In genomic region chr2:233208382-233209116, GRCh38 we compare ENCODE assay signal across 12 cellular contexts. TPM values are rescaled to one million over a fixed set of nuclear protein-coding genes. Genes with fewer than 3 reads are reported as not detected.
DNase-seq lines count a peak whose midpoint lies in the region; ATAC-seq and TF ChIP-seq lines count a peak whose summit lies in the region.
"Had no signal": no experiment of that assay in that cellular context is flagged by ENCODE, and none has a peak within 500 bp of the region (broad histone marks: within the 10 kb centered on the region; RNA-seq: fewer than 3 reads in every experiment).

No MANE protein-coding gene starts in this region.

- no peak overlapping the region for H3K4ac ChIP-seq in mesenchymal stem cell (ENCODE audit: low read depth in 1 of 2, low read length in 2 of 2)

- no peaks in the 10 kb centered on the region for H3K27me3 Mint-ChIP-seq in activated T-helper 1 cell treated with anti-CD3 and anti-CD28 coated beads, Interleukin-12 subunit alpha, Interleukin-12 subunit beta, Interleukin-2, Interleukin-4 antibody, amounts not matched to agents 30 ng/mL and 10 ng/mL and 1 ng/mL, durations not matched to agents 14 hours and 24 hours and 36 hours (ENCODE audit: insufficient read depth)

- peak overlapping the region in 2 of 11 experiments; percentile 23 to 33; a peak in 2 of 22 replicates for H3K9ac ChIP-seq in BLaER1 treated with 17β-estradiol and CSF1 and Interleukin-3, amounts not matched to agents 10 nM and 100 nM
- H3K9ac ChIP-seq in mesenchymal stem cell (ENCODE audit: low read length), result no peak overlapping the region

- peak overlapping the region in 9 of 11 experiments; percentile 4 to 58 (median 32); a peak in 12 of 22 replicates for H3K27ac ChIP-seq in BLaER1 treated with 17β-estradiol and CSF1 and Interleukin-3, amounts not matched to agents 10 nM and 100 nM
- no peak overlapping the region for H3K27ac ChIP-seq in mesenchymal stem cell (ENCODE audit: low read length, poor library complexity, severe bottlenecking)
- no peak overlapping the region for H3K27ac ChIP-seq in tibial artery
- H3K27ac ChIP-seq: C4-2B, pancreas had no signal

- peaks cover 44 to 78% (median 57%) of the 10 kb centered on the region in 11 experiments for H3K36me3 ChIP-seq in BLaER1 treated with 17β-estradiol and CSF1 and Interleukin-3, amounts not matched to agents 10 nM and 100 nM
- H3K36me3 ChIP-seq in H7 (replicated peaks; ENCODE audit: control insufficient read depth, insufficient read depth, low read length), result no peaks in the 10 kb centered on the region
- H3K36me3 ChIP-seq in mesenchymal stem cell (ENCODE audit: control insufficient read depth in 1 of 2, insufficient read depth in 2 of 2, low read depth in 1 of 2, low read length in 2 of 2), result no peaks in the 10 kb centered on the region
- H3K36me3 ChIP-seq in tibial artery, result no peaks in the 10 kb centered on the region
- H3K36me3 ChIP-seq: pancreas had no signal

- H2AFZ ChIP-seq in mesenchymal stem cell (ENCODE audit: low read depth, low read length), result no peak overlapping the region

- H3K79me1 ChIP-seq in mesenchymal stem cell (replicated peaks; ENCODE audit: low read length, poor library complexity, severe bottlenecking), result no peaks in the 10 kb centered on the region

- no peak overlapping the region for H4K8ac ChIP-seq in mesenchymal stem cell (ENCODE audit: low read length)

- H4K91ac ChIP-seq in mesenchymal stem cell (ENCODE audit: low read length), result no peak overlapping the region

- H3K9me3 Mint-ChIP-seq in activated T-helper 1 cell treated with anti-CD3 and anti-CD28 coated beads, Interleukin-12 subunit alpha, Interleukin-12 subunit beta, Interleukin-2, Interleukin-4 antibody, amounts not matched to agents 30 ng/mL and 10 ng/mL and 1 ng/mL, durations not matched to agents 14 hours and 24 hours and 36 hours, result no peaks in the 10 kb centered on the region

- peak overlapping the region; percentile 18 for H3K27ac Mint-ChIP-seq in activated T-helper 1 cell treated with anti-CD3 and anti-CD28 coated beads, Interleukin-12 subunit alpha, Interleukin-12 subunit beta, Interleukin-2, Interleukin-4 antibody, amounts not matched to agents 30 ng/mL and 10 ng/mL and 1 ng/mL, durations not matched to agents 14 hours and 24 hours and 36 hours

- H3K4me3 ChIP-seq in BLaER1 treated with 17β-estradiol and CSF1 and Interleukin-3, amounts not matched to agents 10 nM and 100 nM, result no peak overlapping the region
- H3K4me3 ChIP-seq in H7 (ENCODE audit: insufficient read depth, low read depth, low read length) (no peak overlapping the region), mesenchymal stem cell (ENCODE audit: insufficient read depth in 1 of 2, low read depth in 1 of 2, low read length in 2 of 2) (no peak overlapping the region), tibial artery (no peak overlapping the region)
- H3K4me3 ChIP-seq: pancreas had no signal

- peaks cover 0 to 6% (median 0%) of the 10 kb centered on the region in 11 experiments; a peak in 2 of 22 replicates for H3K9me3 ChIP-seq in BLaER1 treated with 17β-estradiol and CSF1 and Interleukin-3, amounts not matched to agents 10 nM and 100 nM (replicated peaks in 1 of 11)
- H3K9me3 ChIP-seq in mesenchymal stem cell (ENCODE audit: control insufficient read depth, low read length) (peaks cover 4% of the 10 kb centered on the region), tibial artery (no peaks in the 10 kb centered on the region)
- H3K9me3 ChIP-seq: pancreas had no signal

- no peak overlapping the region for H2BK120ac ChIP-seq in mesenchymal stem cell (ENCODE audit: low read depth, low read length)

- H2BK15ac ChIP-seq in mesenchymal stem cell (ENCODE audit: low read depth, poor library complexity, severe bottlenecking), result no peak overlapping the region

- peaks cover 21 to 54% (median 38%) of the 10 kb centered on the region in 10 experiments for H3K4me1 ChIP-seq in BLaER1 treated with 17β-estradiol and CSF1 and Interleukin-3, amounts not matched to agents 10 nM and 100 nM
- H3K4me1 ChIP-seq in mesenchymal stem cell (ENCODE audit: control insufficient read depth, insufficient read depth, low read depth, low read length) (peaks cover 33% of the 10 kb centered on the region), tibial artery (peaks cover 0 to 40% (median 19%) of the 10 kb centered on the region in 4 donors)
- H3K4me1 ChIP-seq: pancreas had no signal

- peaks cover 5% of the 10 kb centered on the region for H3K4me1 Mint-ChIP-seq in activated T-helper 1 cell treated with anti-CD3 and anti-CD28 coated beads, Interleukin-12 subunit alpha, Interleukin-12 subunit beta, Interleukin-2, Interleukin-4 antibody, amounts not matched to agents 30 ng/mL and 10 ng/mL and 1 ng/mL, durations not matched to agents 14 hours and 24 hours and 36 hours (ENCODE audit: low read depth)

- DNase-seq in H7 (peak; percentile 52), mesenchymal stem cell (no peak), Right ventricle myocardium superior (no peak), tibial artery (no peak), NCI-H128 (lab: John Stamatoyannopoulos, UW; ENCODE audit: unreplicated experiment) (no peak), H4 (ENCODE audit: low spot score) (no peak)
- no peak for DNase-seq in activated T-helper 1 cell treated with anti-CD3 and anti-CD28 coated beads, Interleukin-12 subunit alpha, Interleukin-12 subunit beta, Interleukin-2, Interleukin-4 antibody, amounts not matched to agents 30 ng/mL and 10 ng/mL and 1 ng/mL, durations not matched to agents 14 hours and 24 hours and 36 hours (ENCODE audit: low spot score)
- DNase-seq: activated gamma-delta T cell treated with Interleukin-2 at 50 U/mL for 16 hours, NCI-H748 treated with DMSO at 0.1 percent for 48 hours, pancreas had no signal

- H2BK5ac ChIP-seq in mesenchymal stem cell (ENCODE audit: low read depth, low read length, poor library complexity, severe bottlenecking), result no peak overlapping the region

- H3K27me3 ChIP-seq in BLaER1 treated with 17β-estradiol and CSF1 and Interleukin-3, amounts not matched to agents 10 nM and 100 nM, result no peaks in the 10 kb centered on the region
- no peaks in the 10 kb centered on the region for H3K27me3 ChIP-seq in H7 (ENCODE audit: control insufficient read depth, insufficient read depth, low read length)
- H3K27me3 ChIP-seq in mesenchymal stem cell (ENCODE audit: control insufficient read depth in 1 of 2, insufficient read depth in 1 of 2, low read length in 2 of 2), result peaks cover 0 to 48% of the 10 kb centered on the region in 2 experiments
- H3K27me3 ChIP-seq in tibial artery, result no peaks in the 10 kb centered on the region
- H3K27me3 ChIP-seq: pancreas had no signal

- ATAC-seq in Right ventricle myocardium superior (ENCODE audit: poor library complexity), result no peak

- peaks cover 0 to 31% (median 22%) of the 10 kb centered on the region in 11 experiments; a peak in 14 of 22 replicates for H4K20me1 ChIP-seq in BLaER1 treated with 17β-estradiol and CSF1 and Interleukin-3, amounts not matched to agents 10 nM and 100 nM

- no peak overlapping the region for H2BK12ac ChIP-seq in mesenchymal stem cell (ENCODE audit: low read length in 2 of 2)

- 71% methylated on average over 10 of the region's 10 CpGs for WGBS in mesenchymal stem cell

- intact Hi-C loops in activated T-helper 1 cell treated with anti-CD3 and anti-CD28 coated beads, Interleukin-12 subunit alpha, Interleukin-12 subunit beta, Interleukin-2, Interleukin-4 antibody, amounts not matched to agents 30 ng/mL and 10 ng/mL and 1 ng/mL, durations not matched to agents 14 hours and 24 hours and 36 hours (cut with micrococcal nuclease), result no loop called here
- intact Hi-C loops in Right ventricle myocardium superior (cut with DNase I) (no loop called here), tibial artery (cut with DNase I; ENCODE audit: low total_unique reads) (no loop called here)

- H3K14ac ChIP-seq in mesenchymal stem cell (ENCODE audit: low read length in 2 of 2), result no peak overlapping the region

- peak overlapping the region in 1 of 2 experiments; percentile 6 for H3K23ac ChIP-seq in mesenchymal stem cell (ENCODE audit: low read length in 2 of 2)

- peak overlapping the region; percentile 54 for H2AK5ac ChIP-seq in mesenchymal stem cell (ENCODE audit: low read length, severe bottlenecking)

- peak overlapping the region; percentile 40 to 80 (median 73) for H3K4me2 ChIP-seq in BLaER1 treated with 17β-estradiol and CSF1 and Interleukin-3, amounts not matched to agents 10 nM and 100 nM
- no peak overlapping the region for H3K4me2 ChIP-seq in mesenchymal stem cell (ENCODE audit: low read length, poor library complexity, severe bottlenecking)

- no peak overlapping the region for H3K4me3 Mint-ChIP-seq in activated T-helper 1 cell treated with anti-CD3 and anti-CD28 coated beads, Interleukin-12 subunit alpha, Interleukin-12 subunit beta, Interleukin-2, Interleukin-4 antibody, amounts not matched to agents 30 ng/mL and 10 ng/mL and 1 ng/mL, durations not matched to agents 14 hours and 24 hours and 36 hours

- peaks cover 18% of the 10 kb centered on the region for H3K36me3 Mint-ChIP-seq in activated T-helper 1 cell treated with anti-CD3 and anti-CD28 coated beads, Interleukin-12 subunit alpha, Interleukin-12 subunit beta, Interleukin-2, Interleukin-4 antibody, amounts not matched to agents 30 ng/mL and 10 ng/mL and 1 ng/mL, durations not matched to agents 14 hours and 24 hours and 36 hours (ENCODE audit: low read depth)

- TF ChIP-seq CTCF in tibial artery (IDR thresholded peaks at IDR 0.05), result no peak

- H3K18ac ChIP-seq in mesenchymal stem cell (ENCODE audit: low read depth in 1 of 2, low read length in 2 of 2), result no peak overlapping the region

RNA-seq across cellular contexts. Expression of gene ATG16L1, which starts 42.9 kb away (rescaled TPM):
- total RNA-seq in H7 (2014; rRNA removed; shearing (Covaris generic)), result 52.1 and 64.8 TPM in 2 replicates
- 42.4 and 42.7 TPM in 2 replicates for total RNA-seq in activated T-helper 1 cell treated with anti-CD3 and anti-CD28 coated beads, Interleukin-12 subunit alpha, Interleukin-12 subunit beta, Interleukin-2, Interleukin-4 antibody, amounts not matched to agents 30 ng/mL and 10 ng/mL and 1 ng/mL, durations not matched to agents 14 hours and 24 hours and 36 hours
- 16.0 TPM for polyA plus RNA-seq in mesenchymal stem cell (2013, experiment 1 of 2)
- polyA plus RNA-seq in mesenchymal stem cell (2013, experiment 2 of 2), result 14.3 TPM
- total RNA-seq in Right ventricle myocardium superior, result 17.9 TPM
- 26.6 and 30.6 TPM in 2 replicates for total RNA-seq in H4 (2014; rRNA removed; shearing (Covaris generic))

Comparison
In these comparisons a context has a peak if more than half of its experiments do, and no peak if none do; other contexts are left out.
1. H3K27ac ChIP-seq: peak in BLaER1 treated with 17β-estradiol and CSF1 and Interleukin-3, amounts not matched to agents 10 nM and 100 nM (9 of 11); none in mesenchymal stem cell (single experiment) and tibial artery (0 of 2).